In the genomic region with DNA sequence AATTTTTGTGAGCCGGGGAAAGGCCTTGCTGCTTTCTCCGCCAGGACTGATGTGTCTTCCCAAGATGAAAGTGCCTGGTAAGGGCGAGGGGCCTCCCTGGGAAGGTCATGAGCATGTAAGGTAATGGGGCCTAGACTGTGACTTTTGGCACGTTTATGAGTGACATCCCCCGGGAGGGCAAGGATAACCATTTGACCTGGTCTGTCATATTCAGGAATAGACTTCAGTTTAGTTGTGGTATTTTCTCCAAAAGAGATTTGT, we compare ENCODE assay signal across 8 cellular contexts. TPM values are rescaled to one million over a fixed set of nuclear protein-coding genes. Genes with fewer than 3 reads are reported as not detected.
DNase-seq lines count a peak whose midpoint lies in the region; TF ChIP-seq lines count a peak whose summit lies in the region.

No MANE protein-coding gene starts in this region.

- no peaks in the 10 kb centered on the region for H3K9me3 ChIP-seq in ascending aorta

- TF ChIP-seq CTCF in NB4 (IDR thresholded peaks at IDR 0.05; ENCODE audit: low read depth, low read length) (no peak), ascending aorta (IDR thresholded peaks at IDR 0.05) (no peak)

- peaks cover 2 to 21% of the 10 kb centered on the region in 2 donors for H3K4me1 ChIP-seq in ascending aorta

- intact Hi-C loops in ascending aorta (cut with DNase I), result loop anchor here (1.0 to 5.0 kb wide), 5 partner anchors 11 to 65 kb away; a partner anchor contains a TSS

- no peak for TF ChIP-seq POLR2A in NB4 (IDR thresholded peaks at IDR 0.05; ENCODE audit: extremely low read depth, insufficient read length)

- peak overlapping the region; percentile 99 to 100 for H3K27ac ChIP-seq in ascending aorta

- peaks cover 0 to 6% of the 10 kb centered on the region in 2 donors for H3K36me3 ChIP-seq in ascending aorta

- H3K4me3 ChIP-seq in NB4 (ENCODE audit: low read depth, low read length), result peak overlapping the region; percentile 75
- peak overlapping the region; percentile 95 to 96 for H3K4me3 ChIP-seq in ascending aorta

- DNase-seq in activated naive CD4-positive, alpha-beta T cell treated with Interleukin-2 at 50 U/mL for 16 hours, result peak; percentile 32
- DNase-seq in activated naive CD4-positive, alpha-beta T cell (lab: John Stamatoyannopoulos, UW), result no peak
- DNase-seq in NB4 (ENCODE audit: low read depth) (peak; percentile 59), ascending aorta (ENCODE audit: low spot score in 2 of 2) (no peak), iPS-NIHi7 (ENCODE audit: extremely low spot score) (peak; percentile 37), OCI-M2 (lab: John Stamatoyannopoulos, UW; ENCODE audit: unreplicated experiment) (no peak)
- DNase-seq in stimulated activated CD4-positive, alpha-beta T cell treated with anti-CD3 and anti-CD28 coated beads, Interleukin-4, amount 100 ng/mL, for 24 hours, result peak; percentile 52
- no peak for DNase-seq in central memory CD4-positive, alpha-beta T cell

- H3K27me3 ChIP-seq in ascending aorta, result no peaks in the 10 kb centered on the region

RNA-seq across cellular contexts. Expression of a gene that starts 0.6 kb away (rescaled TPM):
- 166 TPM for total RNA-seq in ascending aorta

RNA-seq across cellular contexts. Expression of a gene that starts 23.5 kb away (rescaled TPM):
- total RNA-seq in ascending aorta, result 22.5 TPM

Comparison
In these comparisons a context has a peak if more than half of its experiments do, and no peak if none do; other contexts are left out.
1. DNase-seq: peak in activated naive CD4-positive, alpha-beta T cell treated with Interleukin-2 at 50 U/mL for 16 hours (single experiment), NB4 (single experiment), iPS-NIHi7 (single experiment) and stimulated activated CD4-positive, alpha-beta T cell treated with anti-CD3 and anti-CD28 coated beads, Interleukin-4, amount 100 ng/mL, for 24 hours (single experiment); none in activated naive CD4-positive, alpha-beta T cell (0 of 4), ascending aorta (0 of 2), central memory CD4-positive, alpha-beta T cell (single experiment) and OCI-M2 (single experiment).